20 cellular contexts compared by ENCODE assay signal in the genomic region with DNA sequence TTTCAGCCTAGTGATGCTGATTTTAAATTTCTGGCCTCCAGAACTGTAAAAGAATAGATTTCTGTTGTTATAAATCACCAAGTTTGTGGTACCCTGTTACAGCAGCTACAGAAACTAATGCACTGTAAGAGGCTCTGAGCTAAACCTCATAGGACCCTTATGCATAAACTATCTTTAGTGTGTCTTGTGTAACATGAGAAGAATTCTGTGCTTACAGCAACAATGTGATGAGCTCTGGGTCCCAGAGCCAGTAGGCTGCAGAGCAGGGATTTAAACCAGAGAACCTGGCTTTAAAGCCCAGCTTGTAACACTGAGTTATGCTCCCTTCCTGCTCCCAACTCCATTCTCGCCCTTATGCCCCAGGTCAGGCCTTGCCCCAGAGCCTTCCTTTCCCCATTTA.
"Had no signal": no experiment of that assay in that cellular context is flagged by ENCODE, and none has a peak within 500 bp of the region (broad histone marks: within the 10 kb centered on the region; RNA-seq: fewer than 3 reads in every experiment).

No MANE protein-coding gene starts in this region.

- H3K36me3 Mint-ChIP-seq: activated naive CD8-positive, alpha-beta T cell treated with anti-CD3 and anti-CD28 coated beads for 36 hours had no signal

- H3K9me3 Mint-ChIP-seq: activated CD4-positive, alpha-beta T cell treated with anti-CD3 and anti-CD28 coated beads, Interleukin-2, amount 10 ng/mL, durations not matched to agents 7 days and 5 days; activated naive CD8-positive, alpha-beta T cell treated with anti-CD3 and anti-CD28 coated beads for 36 hours; activated T-helper 1 cell treated with anti-CD3 and anti-CD28 coated beads, Interleukin-12 subunit alpha, Interleukin-12 subunit beta, Interleukin-2, Interleukin-4 antibody, amounts not matched to agents 30 ng/mL and 10 ng/mL and 1 ng/mL, durations not matched to agents 14 hours and 24 hours and 36 hours; dendritic cell treated with granulocyte-macrophage colony-stimulating factor and Interleukin-4, amounts not matched to agents 40 ng/mL and 50 ng/mL, for 4 days had no signal

- DNase-seq: activated CD4-positive, alpha-beta T cell treated with anti-CD3 and anti-CD28 coated beads, Interleukin-2, amount 10 ng/mL, durations not matched to agents 7 days and 5 days; activated CD8-positive, alpha-beta memory T cell treated with anti-CD3 and anti-CD28 coated beads, Interleukin-2, amount 50 U/mL, for 48 hours; activated naive CD8-positive, alpha-beta T cell treated with anti-CD3 and anti-CD28 coated beads for 36 hours; anterior cingulate cortex; cerebellar nuclear complex; effector memory CD4-positive, alpha-beta T cell; gastrocnemius medialis; heart right ventricle; psoas muscle; right lobe of liver; stimulated activated CD4-positive, alpha-beta T cell treated with anti-CD3 and anti-CD28 coated beads, Interleukin-1b, Interleukin-23, amount 100 ng/mL, for 48 hours; stomach; testis; upper lobe of right lung had no signal

- FAIRE-seq: islet of Langerhans had no signal

- H3K27ac Mint-ChIP-seq: activated CD4-positive, alpha-beta T cell treated with anti-CD3 and anti-CD28 coated beads, Interleukin-2, amount 10 ng/mL, durations not matched to agents 7 days and 5 days; activated naive CD8-positive, alpha-beta T cell treated with anti-CD3 and anti-CD28 coated beads for 36 hours; activated T-helper 1 cell treated with anti-CD3 and anti-CD28 coated beads, Interleukin-12 subunit alpha, Interleukin-12 subunit beta, Interleukin-2, Interleukin-4 antibody, amounts not matched to agents 30 ng/mL and 10 ng/mL and 1 ng/mL, durations not matched to agents 14 hours and 24 hours and 36 hours; dendritic cell treated with granulocyte-macrophage colony-stimulating factor and Interleukin-4, amounts not matched to agents 40 ng/mL and 50 ng/mL, for 4 days had no signal

- H3K4me1 Mint-ChIP-seq: activated CD4-positive, alpha-beta T cell treated with anti-CD3 and anti-CD28 coated beads, Interleukin-2, amount 10 ng/mL, durations not matched to agents 7 days and 5 days; activated naive CD8-positive, alpha-beta T cell treated with anti-CD3 and anti-CD28 coated beads for 36 hours had no signal

- H3K4me3 ChIP-seq: breast epithelium, gastrocnemius medialis, heart right ventricle, psoas muscle, right lobe of liver, stomach, testis, upper lobe of right lung had no signal

- H3K4me3 Mint-ChIP-seq: activated CD4-positive, alpha-beta T cell treated with anti-CD3 and anti-CD28 coated beads, Interleukin-2, amount 10 ng/mL, durations not matched to agents 7 days and 5 days; activated naive CD8-positive, alpha-beta T cell treated with anti-CD3 and anti-CD28 coated beads for 36 hours; activated T-helper 1 cell treated with anti-CD3 and anti-CD28 coated beads, Interleukin-12 subunit alpha, Interleukin-12 subunit beta, Interleukin-2, Interleukin-4 antibody, amounts not matched to agents 30 ng/mL and 10 ng/mL and 1 ng/mL, durations not matched to agents 14 hours and 24 hours and 36 hours; dendritic cell treated with granulocyte-macrophage colony-stimulating factor and Interleukin-4, amounts not matched to agents 40 ng/mL and 50 ng/mL, for 4 days; neural crest cell had no signal

- ATAC-seq: left lobe of liver, right lobe of liver, upper lobe of right lung had no signal

- H3K27me3 Mint-ChIP-seq: activated CD4-positive, alpha-beta T cell treated with anti-CD3 and anti-CD28 coated beads, Interleukin-2, amount 10 ng/mL, durations not matched to agents 7 days and 5 days had no signal
